8 cellular contexts compared by ENCODE assay signal in genomic region chr20:56504373-56505005, GRCh38. TPM values are rescaled to one million over a fixed set of nuclear protein-coding genes. Genes with fewer than 3 reads are reported as not detected.
DNase-seq lines count a peak whose midpoint lies in the region; ATAC-seq, FAIRE-seq and TF ChIP-seq lines count a peak whose summit lies in the region.

No MANE protein-coding gene starts in this region.

- no peak for FAIRE-seq in urothelium cell line (lab: Jason Lieb, UNC)

- H4K20me1 ChIP-seq in SK-N-SH (ENCODE audit: insufficient read depth), result no peaks in the 10 kb centered on the region

- peak overlapping the region in 1 of 2 experiments; percentile 13; a peak in 1 of 4 replicates for H3K4me3 ChIP-seq in SK-N-SH (ENCODE audit: low read depth in 2 of 2, low read length in 1 of 2)
- no peak overlapping the region for H3K4me3 ChIP-seq in stomach

- no peak overlapping the region for H3K4me2 ChIP-seq in SK-N-SH

- TF ChIP-seq RAD21 in SK-N-SH (IDR thresholded peaks at IDR 0.05; ENCODE audit: low read length), result 0 out of 2 replicates have a peak, but pooled peaks have one; percentile 15

- peak; percentile 67 for TF ChIP-seq CTCF in natural killer cell (IDR thresholded peaks at IDR 0.05)
- TF ChIP-seq CTCF in SK-N-SH (IDR thresholded peaks at IDR 0.05), result peak; percentile 58
- TF ChIP-seq CTCF in stomach (IDR thresholded peaks at IDR 0.05), result no peak

- peak overlapping the region; percentile 25 to 38 for H3K27ac Mint-ChIP-seq in natural killer cell
- no peak overlapping the region for H3K27ac Mint-ChIP-seq in natural killer cell treated with Interleukin-12 subunit alpha and Interleukin-12 subunit beta and Interleukin-15 and Interleukin-18, amount 100 ng/mL, for 72 hours

- no peak for TF ChIP-seq POLR2A in erythroblast (IDR thresholded peaks at IDR 0.05; ENCODE audit: low read length)
- TF ChIP-seq POLR2A in stomach (IDR thresholded peaks at IDR 0.05), result no peak

- WGBS in SK-N-SH (ENCODE audit: low lambda C conversion rate), result 91% methylated on average over 9 of the region's 9 CpGs
- WGBS in stomach, 5 donors, result 87 to 92% (median 90%) methylated on average over 9 of the region's 9 CpGs

- no peaks in the 10 kb centered on the region for H3K36me3 Mint-ChIP-seq in natural killer cell
- no peaks in the 10 kb centered on the region for H3K36me3 Mint-ChIP-seq in natural killer cell treated with Interleukin-12 subunit alpha and Interleukin-12 subunit beta and Interleukin-15 and Interleukin-18, amount 100 ng/mL, for 72 hours

- H3K27me3 Mint-ChIP-seq in natural killer cell (ENCODE audit: low read depth in 2 of 2), result no peaks in the 10 kb centered on the region
- H3K27me3 Mint-ChIP-seq in natural killer cell treated with Interleukin-12 subunit alpha and Interleukin-12 subunit beta and Interleukin-15 and Interleukin-18, amount 100 ng/mL, for 72 hours, result no peaks in the 10 kb centered on the region

- CTCF ChIA-PET in SK-N-SH (lab: Yijun Ruan, JAX), result interaction anchor here (1.3 kb wide), 1 partner anchor 10 kb away, joined by 4 read pairs; no protein-coding TSS in a partner anchor

- peaks cover 23% of the 10 kb centered on the region for H3K79me2 ChIP-seq in SK-N-SH (ENCODE audit: insufficient read depth)

- H3K36me3 ChIP-seq in SK-N-SH (replicated peaks in 1 of 2; ENCODE audit: control insufficient read depth in 1 of 2, insufficient read depth in 2 of 2, low read length in 1 of 2), result peaks cover 15 to 22% of the 10 kb centered on the region in 2 experiments
- peaks cover 0 to 50% (median 44%) of the 10 kb centered on the region in 4 donors for H3K36me3 ChIP-seq in stomach

- no peaks in the 10 kb centered on the region for H3K9me2 ChIP-seq in SK-N-SH

- H3K9ac ChIP-seq in SK-N-SH, result no peak overlapping the region

- no peak for TF ChIP-seq EP300 in SK-N-SH (IDR thresholded peaks at IDR 0.05; ENCODE audit: borderline replicate concordance in 1 of 2, low read depth in 1 of 2, low read length in 1 of 2)
- no peak for TF ChIP-seq EP300 in stomach (IDR thresholded peaks at IDR 0.05)

- H3K27ac ChIP-seq in SK-N-SH (ENCODE audit: low read depth in 2 of 2, low read length in 1 of 2) (no peak overlapping the region), stomach (no peak overlapping the region)

- POLR2A ChIA-PET in SK-N-SH (lab: Yijun Ruan, JAX), result no interaction called here

- no peaks in the 10 kb centered on the region for H3F3A ChIP-seq in SK-N-SH (replicated peaks; ENCODE audit: insufficient read depth)

- DNase-seq in natural killer cell, result no peak
- DNase-seq in natural killer cell treated with Interleukin-12 subunit alpha and Interleukin-12 subunit beta and Interleukin-15 and Interleukin-18, amount 100 ng/mL, for 72 hours (ENCODE audit: low spot score), result no peak
- DNase-seq in SK-N-SH, result peak; percentile 48
- peak; percentile 17 to 29 for DNase-seq in erythroblast (lab: John Stamatoyannopoulos, UW)
- peak; percentile 32 for DNase-seq in urothelium cell line (ENCODE audit: low spot score)
- no peak for DNase-seq in stomach
- DNase-seq in kidney tubule cell (ENCODE audit: low spot score), result no peak

- H3K27me3 ChIP-seq in SK-N-SH (ENCODE audit: insufficient read depth) (no peaks in the 10 kb centered on the region), stomach (no peaks in the 10 kb centered on the region)

- no peaks in the 10 kb centered on the region for H3K9me3 ChIP-seq in SK-N-SH
- no peaks in the 10 kb centered on the region for H3K9me3 ChIP-seq in stomach

- no peak overlapping the region for H3K4me3 Mint-ChIP-seq in natural killer cell
- no peak overlapping the region for H3K4me3 Mint-ChIP-seq in natural killer cell treated with Interleukin-12 subunit alpha and Interleukin-12 subunit beta and Interleukin-15 and Interleukin-18, amount 100 ng/mL, for 72 hours

- peaks cover 31 to 32% of the 10 kb centered on the region in 2 donors for H3K4me1 Mint-ChIP-seq in natural killer cell
- H3K4me1 Mint-ChIP-seq in natural killer cell treated with Interleukin-12 subunit alpha and Interleukin-12 subunit beta and Interleukin-15 and Interleukin-18, amount 100 ng/mL, for 72 hours (ENCODE audit: low read depth in 2 of 2), result peaks cover 0 to 6% of the 10 kb centered on the region in 2 donors

- ATAC-seq in natural killer cell (peak; percentile 62 to 77 (median 76)), HG03280 (IDR thresholded peaks at IDR 0.05; ENCODE audit: unreplicated experiment) (no peak)
- no peak for ATAC-seq in natural killer cell treated with Interleukin-12 subunit alpha and Interleukin-12 subunit beta and Interleukin-15 and Interleukin-18, amount 100 ng/mL, for 72 hours

- no peaks in the 10 kb centered on the region for H3K9me3 Mint-ChIP-seq in natural killer cell
- H3K9me3 Mint-ChIP-seq in natural killer cell treated with Interleukin-12 subunit alpha and Interleukin-12 subunit beta and Interleukin-15 and Interleukin-18, amount 100 ng/mL, for 72 hours, result no peaks in the 10 kb centered on the region

- intact Hi-C loops in natural killer cell (cut with micrococcal nuclease), result loop anchor here (1.0 kb wide), 1 partner anchor 104 kb away; no protein-coding TSS in a partner anchor
- intact Hi-C loops in stomach (cut with DNase I; ENCODE audit: low total_unique reads), result no loop called here

- no peaks in the 10 kb centered on the region for H3K4me1 ChIP-seq in SK-N-SH (ENCODE audit: control insufficient read depth in 1 of 2, insufficient read depth in 2 of 2, low read depth in 1 of 2, low read length in 1 of 2)
- no peaks in the 10 kb centered on the region for H3K4me1 ChIP-seq in stomach

- no peak overlapping the region for H2AFZ ChIP-seq in SK-N-SH (ENCODE audit: low read depth)

TF ChIP-seq in SK-N-SH, 30 proteins besides CTCF, POLR2A, EP300 and RAD21:
- TF ChIP-seq SIN3A (IDR thresholded peaks at IDR 0.05; ENCODE audit: borderline replicate concordance, low read depth, low read length) (no peak), SMC3 (IDR thresholded peaks at IDR 0.05; ENCODE audit: low read depth, low read length) (no peak), PBX3 (IDR thresholded peaks at IDR 0.05) (no peak), TCF12 (IDR thresholded peaks at IDR 0.05) (no peak), GABPA (IDR thresholded peaks at IDR 0.05; ENCODE audit: low read depth) (no peak), EZH2phosphoT487 (IDR thresholded peaks at IDR 0.05; ENCODE audit: borderline replicate concordance, low read depth) (no peak), NFIC (IDR thresholded peaks at IDR 0.05; ENCODE audit: borderline replicate concordance) (no peak), FOXM1 (IDR thresholded peaks at IDR 0.05; ENCODE audit: low read depth) (no peak), GATA2 (CRISPR knock-in tag; IDR thresholded peaks at IDR 0.05) (no peak)
- TF ChIP-seq, protein P1, sequence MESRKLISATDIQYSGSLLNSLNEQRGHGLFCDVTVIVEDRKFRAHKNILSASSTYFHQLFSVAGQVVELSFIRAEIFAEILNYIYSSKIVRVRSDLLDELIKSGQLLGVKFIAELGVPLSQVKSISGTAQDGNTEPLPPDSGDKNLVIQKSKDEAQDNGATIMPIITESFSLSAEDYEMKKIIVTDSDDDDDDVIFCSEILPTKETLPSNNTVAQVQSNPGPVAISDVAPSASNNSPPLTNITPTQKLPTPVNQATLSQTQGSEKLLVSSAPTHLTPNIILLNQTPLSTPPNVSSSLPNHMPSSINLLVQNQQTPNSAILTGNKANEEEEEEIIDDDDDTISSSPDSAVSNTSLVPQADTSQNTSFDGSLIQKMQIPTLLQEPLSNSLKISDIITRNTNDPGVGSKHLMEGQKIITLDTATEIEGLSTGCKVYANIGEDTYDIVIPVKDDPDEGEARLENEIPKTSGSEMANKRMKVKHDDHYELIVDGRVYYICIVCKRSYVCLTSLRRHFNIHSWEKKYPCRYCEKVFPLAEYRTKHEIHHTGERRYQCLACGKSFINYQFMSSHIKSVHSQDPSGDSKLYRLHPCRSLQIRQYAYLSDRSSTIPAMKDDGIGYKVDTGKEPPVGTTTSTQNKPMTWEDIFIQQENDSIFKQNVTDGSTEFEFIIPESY (IDR thresholded peaks at IDR 0.05; ENCODE audit: borderline replicate concordance, low read depth), result no peak

RNA-seq across cellular contexts. Expression of gene FAM209A, which starts 20.1 kb away (rescaled TPM):
- total RNA-seq in natural killer cell (1 to 10 TPM; 4.0 to 5.6 (median 5.4) TPM), stomach (under 1 TPM in 1 of 5 donors, not detected in 4; 0.73 TPM)
- 1 to 10 TPM; 4.7 to 5.8 TPM for total RNA-seq in natural killer cell treated with Interleukin-12 subunit alpha and Interleukin-12 subunit beta and Interleukin-15 and Interleukin-18, amount 100 ng/mL, for 72 hours
- polyA plus RNA-seq in SK-N-SH (2012; rRNA removed) (not detected in 2 replicates), stomach (under 1 TPM in 2 of 3 donors, not detected in 1; 0.38 to 0.44 TPM)
- polyA plus RNA-seq in SK-N-SH (2012; cell fraction: cytosol; rRNA removed), result 0.03 TPM in 1 of 2 replicates, not detected in the other
- polyA plus RNA-seq in SK-N-SH (2012; cell fraction: nucleus; rRNA removed), result 0.39 and 0.74 TPM in 2 replicates

RNA-seq across cellular contexts. Expression of gene FAM209B, which starts 28.6 kb away (rescaled TPM):
- total RNA-seq in natural killer cell (1 to 10 TPM; 2.0 to 3.3 (median 3.1) TPM), stomach (not detected)
- 1 to 10 TPM; 1.5 to 1.7 TPM for total RNA-seq in natural killer cell treated with Interleukin-12 subunit alpha and Interleukin-12 subunit beta and Interleukin-15 and Interleukin-18, amount 100 ng/mL, for 72 hours
- polyA plus RNA-seq in SK-N-SH (2012; rRNA removed) (not detected in 2 replicates), stomach (under 1 TPM in 2 of 3 donors, not detected in 1; 0.75 to 0.78 TPM)
- polyA plus RNA-seq in SK-N-SH (2012; cell fraction: cytosol; rRNA removed), result not detected in 2 replicates
- 0.08 TPM in 1 of 2 replicates, not detected in the other for polyA plus RNA-seq in SK-N-SH (2012; cell fraction: nucleus; rRNA removed)

RNA-seq across cellular contexts. Expression of gene RTF2, which starts 36.1 kb away (rescaled TPM):
- total RNA-seq in natural killer cell (10 to 100 TPM; 81.5 to 89.1 (median 83.4) TPM), stomach (10 to 100 TPM in 3 of 5 donors, 1 to 10 TPM in 2; 5.5 to 62.5 (median 32.9) TPM)
- total RNA-seq in natural killer cell treated with Interleukin-12 subunit alpha and Interleukin-12 subunit beta and Interleukin-15 and Interleukin-18, amount 100 ng/mL, for 72 hours, result 10 to 100 TPM; 78.5 to 92.2 TPM
- polyA plus RNA-seq in SK-N-SH (2012; rRNA removed) (78.2 and 82.8 TPM in 2 replicates), stomach (10 to 100 TPM; 58.5 to 87.5 (median 62.9) TPM)
- polyA plus RNA-seq in SK-N-SH (2012; cell fraction: cytosol; rRNA removed), result 77.8 and 80.1 TPM in 2 replicates
- 75.0 and 78.8 TPM in 2 replicates for polyA plus RNA-seq in SK-N-SH (2012; cell fraction: nucleus; rRNA removed)

Comparison
In these comparisons a context has a peak if more than half of its experiments do, and no peak if none do; other contexts are left out.
1. ATAC-seq: peak in natural killer cell (3 of 3); none in natural killer cell treated with Interleukin-12 subunit alpha and Interleukin-12 subunit beta and Interleukin-15 and Interleukin-18, amount 100 ng/mL, for 72 hours (0 of 2) and HG03280 (single experiment).
2. H3K27ac Mint-ChIP-seq: peak in natural killer cell (2 of 2); none in natural killer cell treated with Interleukin-12 subunit alpha and Interleukin-12 subunit beta and Interleukin-15 and Interleukin-18, amount 100 ng/mL, for 72 hours (0 of 2).
3. DNase-seq: peak in SK-N-SH (single experiment), erythroblast (2 of 2) and urothelium cell line (single experiment); none in natural killer cell (single experiment), natural killer cell treated with Interleukin-12 subunit alpha and Interleukin-12 subunit beta and Interleukin-15 and Interleukin-18, amount 100 ng/mL, for 72 hours (single experiment), stomach (single experiment) and kidney tubule cell (single experiment).
4. CTCF ChIP-seq: peak in natural killer cell (single experiment) and SK-N-SH (single experiment); none in stomach (0 of 7).